ENCODE assay signal across 13 cellular contexts in the genomic region with DNA sequence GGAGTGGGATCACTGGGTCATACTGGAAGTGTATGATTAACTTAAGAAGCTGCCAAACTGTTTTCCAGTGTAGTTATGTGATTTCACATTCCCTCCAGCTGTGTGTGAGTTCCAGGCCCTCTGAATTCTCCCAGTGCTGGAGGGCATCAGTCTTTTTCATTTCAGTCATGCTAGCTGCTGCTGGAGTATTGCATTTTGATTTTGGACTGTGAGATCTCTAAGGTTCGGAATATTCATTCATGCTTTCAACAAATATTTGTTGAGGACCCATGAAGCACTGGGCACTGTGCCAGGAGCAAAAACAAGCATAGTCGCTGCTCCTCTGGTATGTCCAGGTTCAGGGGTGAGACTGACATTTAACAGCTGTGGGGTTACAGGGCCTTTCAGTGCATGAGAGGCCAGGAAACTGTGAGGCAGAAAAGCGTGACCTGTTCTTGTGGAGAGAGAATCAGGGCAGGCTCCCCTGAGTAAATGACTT.
DNase-seq lines count a peak whose midpoint lies in the region; ATAC-seq, FAIRE-seq and TF ChIP-seq lines count a peak whose summit lies in the region.
"Had no signal": no experiment of that assay in that cellular context is flagged by ENCODE, and none has a peak within 500 bp of the region (broad histone marks: within the 10 kb centered on the region; RNA-seq: fewer than 3 reads in every experiment).

No MANE protein-coding gene starts in this region.

- H3K27me3 ChIP-seq in osteoblast (ENCODE audit: insufficient read depth, low read length) = no peaks in the 10 kb centered on the region
- H3K27me3 ChIP-seq in WERI-Rb-1 (ENCODE audit: insufficient read depth, low read depth, severe bottlenecking) = no peaks in the 10 kb centered on the region

- ATAC-seq in GM19328 (IDR thresholded peaks at IDR 0.05; ENCODE audit: unreplicated experiment) (no peak), HG03139 (IDR thresholded peaks at IDR 0.05; ENCODE audit: unreplicated experiment) (no peak)
- ATAC-seq: T-helper 17 cell had no signal

- peaks cover 13% of the 10 kb centered on the region for H3K4me1 ChIP-seq in osteoblast (ENCODE audit: insufficient read depth, low read length)

- no peaks in the 10 kb centered on the region for H3K79me2 ChIP-seq in osteoblast (ENCODE audit: insufficient read depth, low read length)

- DNase-seq in DMS53 (lab: John Stamatoyannopoulos, UW) (peak; percentile 69), RCC 7860 (ENCODE audit: low spot score) (peak; percentile 57), foreskin melanocyte (peak; percentile 44), osteoblast (ENCODE audit: insufficient read length, low spot score, missing footprints) (peak; percentile 77), WERI-Rb-1 (no peak)
- DNase-seq in activated CD4-positive, alpha-beta T cell treated with anti-CD3 and anti-CD28 coated beads for 48 hours = no peak
- DNase-seq: activated CD8-positive, alpha-beta memory T cell treated with anti-CD3 and anti-CD28 coated beads, Interleukin-2, amount 50 U/mL, for 4 hours; cerebellar nuclear complex; GOT3; NCI-H1930; T-helper 17 cell had no signal

- no peak overlapping the region for H3K4me2 ChIP-seq in osteoblast (ENCODE audit: insufficient read depth, low read length)

- TF ChIP-seq CTCF in osteoblast (IDR thresholded peaks at IDR 0.05; ENCODE audit: extremely low read depth, low read depth, low read length) (no peak), WERI-Rb-1 (IDR thresholded peaks at IDR 0.05; ENCODE audit: low read depth, low read length) (no peak)

- H3K27ac ChIP-seq in osteoblast (ENCODE audit: low read depth, low read length) = no peak overlapping the region
- no peak overlapping the region for H3K27ac ChIP-seq in WERI-Rb-1

- H3K4me3 ChIP-seq in osteoblast (ENCODE audit: insufficient read depth, low read length) (no peak overlapping the region), WERI-Rb-1 (ENCODE audit: low read depth, low read length) (no peak overlapping the region)

- H2AFZ ChIP-seq in osteoblast (ENCODE audit: low read length) = no peak overlapping the region

- H4K20me1 ChIP-seq in osteoblast (ENCODE audit: insufficient read depth, low read length) = no peaks in the 10 kb centered on the region

- H3K9me3 ChIP-seq in osteoblast (ENCODE audit: low read depth, low read length) = no peaks in the 10 kb centered on the region
- H3K9me3 ChIP-seq in WERI-Rb-1 (ENCODE audit: severe bottlenecking) = no peaks in the 10 kb centered on the region

- FAIRE-seq in RCC 7860 (lab: Jason Lieb, UNC) = peak; percentile 73

- H3K36me3 ChIP-seq in osteoblast (ENCODE audit: insufficient read depth, low read length) = no peaks in the 10 kb centered on the region
- H3K36me3 ChIP-seq in WERI-Rb-1 = no peaks in the 10 kb centered on the region

Comparison
In these comparisons a context has a peak if more than half of its experiments do, and no peak if none do; other contexts are left out.
1. DNase-seq: peak in DMS53 (single experiment), RCC 7860 (single experiment), foreskin melanocyte (single experiment) and osteoblast (single experiment); none in WERI-Rb-1 (single experiment) and activated CD4-positive, alpha-beta T cell treated with anti-CD3 and anti-CD28 coated beads for 48 hours (single experiment).